Comparison of ENCODE assay signal across 17 cellular contexts in genomic region chr3:103127116-103127630, GRCh38.
DNase-seq lines count a peak whose midpoint lies in the region; ATAC-seq and TF ChIP-seq lines count a peak whose summit lies in the region.
"Had no signal": no experiment of that assay in that cellular context is flagged by ENCODE, and none has a peak within 500 bp of the region (broad histone marks: within the 10 kb centered on the region; RNA-seq: fewer than 3 reads in every experiment).

No MANE protein-coding gene starts in this region.

- H3K27ac ChIP-seq in brain microvascular endothelial cell = no peak overlapping the region
- no peak overlapping the region for H3K27ac ChIP-seq in spleen
- H3K27ac ChIP-seq: hepatocyte, stomach, vagina had no signal

- TF ChIP-seq CTCF in GM12865 (IDR thresholded peaks at IDR 0.05; ENCODE audit: insufficient read depth, low read depth, low read length, missing control alignments) (no peak), brain microvascular endothelial cell (IDR thresholded peaks at IDR 0.05; ENCODE audit: low read depth, low read length, missing control alignments) (no peak), spleen (IDR thresholded peaks at IDR 0.05 in 8 of 11, conservative IDR thresholded peaks at IDR 0.05 in 3 of 11) (no peak)

- H3K9me3 ChIP-seq in spleen = no peaks in the 10 kb centered on the region
- H3K9me3 ChIP-seq: stomach, vagina had no signal

- H3K4me1 ChIP-seq in spleen = no peaks in the 10 kb centered on the region
- H3K4me1 ChIP-seq: stomach, vagina had no signal

- ATAC-seq in GM21528 (IDR thresholded peaks at IDR 0.05; ENCODE audit: low FRiP score, unreplicated experiment) (peak; percentile 52), HG03196 (IDR thresholded peaks at IDR 0.05; ENCODE audit: unreplicated experiment) (peak; percentile 38), GM18519 (IDR thresholded peaks at IDR 0.05; ENCODE audit: low FRiP score, unreplicated experiment) (no peak)
- ATAC-seq: activated CD8-positive, alpha-beta memory T cell treated with anti-CD3 and anti-CD28 coated beads, Interleukin-2, amount 10 ng/mL, durations not matched to agents 7 days and 5 days had no signal

- H3K4me3 ChIP-seq in GM12865 (ENCODE audit: low read depth, low read length) (no peak overlapping the region), brain microvascular endothelial cell (ENCODE audit: low read depth, low read length) (no peak overlapping the region), spleen (no peak overlapping the region)
- H3K4me3 ChIP-seq: hepatocyte, stomach, vagina had no signal

- in situ Hi-C loops in brain microvascular endothelial cell (cut with HindIII; ENCODE audit: low pct_ligation_motif_present, low sequenced_read_pairs) = no loop called here

- TF ChIP-seq POLR2A in spleen (IDR thresholded peaks at IDR 0.05) = no peak

- 65 to 87% (median 72%) methylated on average over 5 of the region's 5 CpGs for WGBS in spleen, 5 donors

- intact Hi-C loops in spleen (cut with DNase I; ENCODE audit: low total_unique reads) = no loop called here

- H3K36me3 ChIP-seq in brain microvascular endothelial cell (replicated peaks) = no peaks in the 10 kb centered on the region
- H3K36me3 ChIP-seq in spleen = no peaks in the 10 kb centered on the region
- H3K36me3 ChIP-seq: stomach, vagina had no signal

- H3K27me3 ChIP-seq in brain microvascular endothelial cell (replicated peaks) = no peaks in the 10 kb centered on the region
- no peaks in the 10 kb centered on the region for H3K27me3 ChIP-seq in spleen (replicated peaks in 1 of 7)
- H3K27me3 ChIP-seq: hepatocyte, stomach, vagina had no signal

- DNase-seq in GM12865 (ENCODE audit: low read depth) (peak; percentile 30), brain microvascular endothelial cell (peak; percentile 2), NCI-H748 treated with DMSO at 0.1 percent for 48 hours (lab: John Stamatoyannopoulos, UW) (no peak), EL (no peak), spleen (no peak)
- DNase-seq: activated CD8-positive, alpha-beta memory T cell treated with anti-CD3 and anti-CD28 coated beads, Interleukin-2, amount 10 ng/mL, durations not matched to agents 7 days and 5 days; activated effector memory CD4-positive, alpha-beta T cell treated with Interleukin-2 at 50 U/mL for 16 hours; amniotic stem cell; endodermal cell; kidney; RPMI8226; stomach had no signal

Comparison
In these comparisons a context has a peak if more than half of its experiments do, and no peak if none do; other contexts are left out.
1. DNase-seq: peak in GM12865 (single experiment) and brain microvascular endothelial cell (single experiment); none in NCI-H748 treated with DMSO at 0.1 percent for 48 hours (single experiment), EL (single experiment) and spleen (single experiment).